Comparison of ENCODE assay signal across 1 cellular context in the genomic region with DNA sequence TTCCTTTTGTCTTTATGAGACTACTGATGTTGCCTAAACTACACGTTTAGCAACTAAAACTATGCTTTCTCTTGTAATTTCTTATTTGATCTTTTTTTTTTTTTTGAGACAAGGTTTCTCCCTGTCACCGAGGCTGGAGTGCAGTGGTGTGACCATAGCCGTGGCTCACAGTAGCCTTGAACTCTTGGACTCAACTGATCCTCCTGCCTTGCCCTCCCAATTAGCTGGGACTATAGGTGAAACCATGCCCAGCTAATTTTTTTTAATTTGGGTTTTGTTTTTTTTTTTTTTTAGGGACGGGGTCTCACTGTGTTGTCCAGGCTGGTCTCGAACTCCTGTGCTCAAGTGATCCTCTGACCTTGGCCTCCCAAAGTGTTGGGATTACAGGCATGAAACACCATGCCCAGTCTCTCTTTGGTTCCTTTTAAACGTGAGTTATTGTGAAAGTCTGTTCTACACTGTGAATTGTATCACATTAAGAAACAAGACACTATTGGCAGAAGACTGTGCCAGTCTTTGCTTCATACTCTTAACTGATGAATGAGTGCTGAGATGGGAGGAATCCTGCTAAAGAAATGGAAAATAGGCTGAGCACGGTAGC.
TF ChIP-seq lines count a peak whose summit lies in the region.

No MANE protein-coding gene starts in this region.

TF ChIP-seq in endothelial cell of umbilical vein, 7 proteins besides CTCF, POLR2A, EP300 and RAD21:
- no peak for TF ChIP-seq POLR2AphosphoS5 (IDR thresholded peaks at IDR 0.05; ENCODE audit: insufficient read depth, low read depth, low read length)
- TF ChIP-seq EZH2 (IDR thresholded peaks at IDR 0.05; ENCODE audit: borderline replicate concordance, low read depth, low read length, severe bottlenecking): no peak
- TF ChIP-seq GATA2 (IDR thresholded peaks at IDR 0.05; ENCODE audit: insufficient read depth, insufficient read length, low read depth, low read length): no peak
- no peak for TF ChIP-seq JUN (IDR thresholded peaks at IDR 0.05; ENCODE audit: borderline replicate concordance, insufficient read depth, insufficient read length, low read depth)
- TF ChIP-seq FOS (IDR thresholded peaks at IDR 0.05; ENCODE audit: borderline replicate concordance, insufficient read depth, low read length): no peak
- TF ChIP-seq MYC (IDR thresholded peaks at IDR 0.05; ENCODE audit: low read depth, low read length): no peak
- TF ChIP-seq, protein P1, sequence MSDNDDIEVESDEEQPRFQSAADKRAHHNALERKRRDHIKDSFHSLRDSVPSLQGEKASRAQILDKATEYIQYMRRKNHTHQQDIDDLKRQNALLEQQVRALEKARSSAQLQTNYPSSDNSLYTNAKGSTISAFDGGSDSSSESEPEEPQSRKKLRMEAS (IDR thresholded peaks at IDR 0.05; ENCODE audit: insufficient read depth, insufficient read length): no peak
